8 cellular contexts compared by ENCODE assay signal in genomic region chr11:118012083-118012669, GRCh38. TPM values are rescaled to one million over a fixed set of nuclear protein-coding genes. Genes with fewer than 3 reads are reported as not detected.
DNase-seq lines count a peak whose midpoint lies in the region; ATAC-seq, FAIRE-seq and TF ChIP-seq lines count a peak whose summit lies in the region.

No MANE protein-coding gene starts in this region.

- H3K9me3 ChIP-seq in CD4-positive, alpha-beta memory T cell (ENCODE audit: control insufficient read depth in 1 of 2, low read length in 2 of 2): no peaks in the 10 kb centered on the region
- H3K9me3 ChIP-seq in Karpas-422 (ENCODE audit: low read length): no peaks in the 10 kb centered on the region
- no peaks in the 10 kb centered on the region for H3K9me3 ChIP-seq in HepG2 (ENCODE audit: low read length)
- no peaks in the 10 kb centered on the region for H3K9me3 ChIP-seq in SJCRH30 (replicated peaks)

- POLR2A ChIA-PET in CD4-positive, alpha-beta memory T cell (lab: Charles Lee; ENCODE audit: partially characterized antibody): interaction anchor here (0.9 to 51.5 kb wide), 5 partner anchors 9 to 63 kb away, joined by 3 to 2125 read pairs (median 1750); partner anchors contain the start of gene IL10RA
- POLR2A ChIA-PET in HepG2 (lab: Yijun Ruan, JAX): no interaction called here

- peak overlapping the region; percentile 22 for H3K27ac ChIP-seq in CD4-positive, alpha-beta memory T cell (ENCODE audit: low read depth, low read length)
- H3K27ac ChIP-seq in Karpas-422 (ENCODE audit: low read length) (peak overlapping the region; percentile 100), HepG2 (ENCODE audit: extremely low read length, insufficient read depth, low read length) (no peak overlapping the region), SJCRH30 (no peak overlapping the region)

- in situ Hi-C loops in HepG2 (cut with HindIII; ENCODE audit: extremely low pct_ligation_motif_present, low pct_unique_long_range_greater_than_20kb): no loop called here

- H2AFZ ChIP-seq in Karpas-422 (ENCODE audit: low read length) (no peak overlapping the region), HepG2 (ENCODE audit: low read length) (no peak overlapping the region)

- intact Hi-C loops in CD4-positive, alpha-beta memory T cell (cut with micrococcal nuclease): no loop called here
- intact Hi-C loops in HepG2 (cut with micrococcal nuclease; ENCODE audit: unreplicated experiment): no loop called here

- TF ChIP-seq CTCF in HepG2 (CRISPR knock-in tag; IDR thresholded peaks at IDR 0.05): no peak

- no peaks in the 10 kb centered on the region for H3K36me3 ChIP-seq in CD4-positive, alpha-beta memory T cell (ENCODE audit: insufficient read depth, low read length)
- no peaks in the 10 kb centered on the region for H3K36me3 ChIP-seq in Karpas-422 (ENCODE audit: insufficient read depth, low read length)
- no peaks in the 10 kb centered on the region for H3K36me3 ChIP-seq in HepG2 (replicated peaks in 1 of 2; ENCODE audit: control insufficient read depth in 1 of 2, insufficient read depth in 2 of 2, low read length in 2 of 2)
- H3K36me3 ChIP-seq in SJCRH30: no peaks in the 10 kb centered on the region

- H3K4me2 ChIP-seq in Karpas-422 (ENCODE audit: low read depth, low read length, poor library complexity, severe bottlenecking) (peak overlapping the region; percentile 92), HepG2 (ENCODE audit: low read depth, low read length) (no peak overlapping the region)

- BruUV-seq in HepG2 (replicated peaks; lab: Mats Ljungman, UMichigan): no TSS peak

- H3K4me3 Mint-ChIP-seq in CD4-positive, alpha-beta memory T cell: peak overlapping the region in 6 of 8 donors; percentile 36 to 85 (median 58)
- no peak overlapping the region for H3K4me3 Mint-ChIP-seq in activated naive CD8-positive, alpha-beta T cell treated with anti-CD3 and anti-CD28 coated beads for 36 hours

- peak in 1 of 5 donors; percentile 39 for DNase-seq in CD4-positive, alpha-beta memory T cell
- DNase-seq in Karpas-422 (peak; percentile 65), HepG2 (ENCODE audit: low spot score) (no peak), NCI-H187 treated with DMSO at 0.1 percent for 48 hours (lab: John Stamatoyannopoulos, UW) (no peak), SJCRH30 (no peak), T-helper 9 cell (no peak), COLO829 (ENCODE audit: low spot score) (no peak)
- DNase-seq in activated naive CD8-positive, alpha-beta T cell treated with anti-CD3 and anti-CD28 coated beads for 36 hours: no peak

- H4K20me1 ChIP-seq in Karpas-422 (ENCODE audit: insufficient read depth, low read depth, low read length) (no peaks in the 10 kb centered on the region), HepG2 (ENCODE audit: insufficient read depth, low read length) (no peaks in the 10 kb centered on the region)

- FAIRE-seq in HepG2 (lab: Jason Lieb, UNC): no peak

- 28% methylated on average over 5 of the region's 7 CpGs for WGBS in HepG2 (ENCODE audit: low lambda C conversion rate)

- peaks cover 6 to 9% of the 10 kb centered on the region in 2 donors for H3K36me3 Mint-ChIP-seq in CD4-positive, alpha-beta memory T cell
- H3K36me3 Mint-ChIP-seq in activated naive CD8-positive, alpha-beta T cell treated with anti-CD3 and anti-CD28 coated beads for 36 hours: peaks cover 11% of the 10 kb centered on the region

- H3K4me3 ChIP-seq in CD4-positive, alpha-beta memory T cell (ENCODE audit: low read length in 2 of 2): peak overlapping the region; percentile 12 to 19
- no peak overlapping the region for H3K4me3 ChIP-seq in Karpas-422 (ENCODE audit: low read length)
- no peak overlapping the region for H3K4me3 ChIP-seq in HepG2 (replicated peaks in 1 of 3; ENCODE audit: insufficient read depth in 1 of 3, low read depth in 2 of 3, low read length in 3 of 3)
- no peak overlapping the region for H3K4me3 ChIP-seq in SJCRH30

- TF ChIP-seq RAD21 in HepG2 (CRISPR knock-in tag; IDR thresholded peaks at IDR 0.05): no peak

- peaks cover 100% of the 10 kb centered on the region for H3K4me1 ChIP-seq in CD4-positive, alpha-beta memory T cell (ENCODE audit: insufficient read depth, low read length)
- H3K4me1 ChIP-seq in Karpas-422 (ENCODE audit: low read length): peaks cover 65% of the 10 kb centered on the region
- H3K4me1 ChIP-seq in HepG2 (ENCODE audit: insufficient read depth, low read length): peaks cover 15% of the 10 kb centered on the region
- H3K4me1 ChIP-seq in SJCRH30: no peaks in the 10 kb centered on the region

- no peaks in the 10 kb centered on the region for H3K27me3 ChIP-seq in CD4-positive, alpha-beta memory T cell (ENCODE audit: insufficient read depth, low read length)
- no peaks in the 10 kb centered on the region for H3K27me3 ChIP-seq in Karpas-422 (ENCODE audit: low read length)
- peaks cover 4 to 31% of the 10 kb centered on the region in 2 experiments; a peak in 3 of 5 replicates for H3K27me3 ChIP-seq in HepG2 (ENCODE audit: control insufficient read depth in 1 of 2, insufficient read depth in 2 of 2, low read length in 2 of 2)
- no peaks in the 10 kb centered on the region for H3K27me3 ChIP-seq in SJCRH30

- TF ChIP-seq POLR2A in HepG2 (IDR thresholded peaks at IDR 0.05; ENCODE audit: insufficient read depth in 1 of 2, low read depth in 2 of 2, low read length in 2 of 2): no peak

- H3K9ac ChIP-seq in Karpas-422 (ENCODE audit: low read length) (peak overlapping the region; percentile 90), HepG2 (ENCODE audit: insufficient read depth, low read depth, low read length) (no peak overlapping the region)

- H3K27ac Mint-ChIP-seq in CD4-positive, alpha-beta memory T cell: peak overlapping the region; percentile 86 to 95 (median 90)
- H3K27ac Mint-ChIP-seq in activated naive CD8-positive, alpha-beta T cell treated with anti-CD3 and anti-CD28 coated beads for 36 hours: peak overlapping the region; percentile 47

- peaks cover 73 to 100% (median 87%) of the 10 kb centered on the region in 4 donors for H3K4me1 Mint-ChIP-seq in CD4-positive, alpha-beta memory T cell
- H3K4me1 Mint-ChIP-seq in activated naive CD8-positive, alpha-beta T cell treated with anti-CD3 and anti-CD28 coated beads for 36 hours: peaks cover 82% of the 10 kb centered on the region

- no peaks in the 10 kb centered on the region for H3K27me3 Mint-ChIP-seq in CD4-positive, alpha-beta memory T cell
- H3K27me3 Mint-ChIP-seq in activated naive CD8-positive, alpha-beta T cell treated with anti-CD3 and anti-CD28 coated beads for 36 hours: no peaks in the 10 kb centered on the region

- CTCF ChIA-PET in CD4-positive, alpha-beta memory T cell (lab: Charles Lee; ENCODE audit: partially characterized antibody): interaction anchor here (1.1 to 1.3 kb wide), 2 partner anchors 18 to 41 kb away, joined by 4 to 7 read pairs; no protein-coding TSS in a partner anchor
- CTCF ChIA-PET in HepG2 (lab: Yijun Ruan, JAX; ENCODE audit: low intra/inter-chr PET ratio, low total read pairs): no interaction called here

- ATAC-seq in HepG2: peak; percentile 80

- H3K9me2 ChIP-seq in Karpas-422 (replicated peaks; ENCODE audit: insufficient read depth, low read length): no peaks in the 10 kb centered on the region

- H3K9me3 Mint-ChIP-seq in CD4-positive, alpha-beta memory T cell: peaks cover 3 to 9% (median 5%) of the 10 kb centered on the region in 8 donors
- peaks cover 12% of the 10 kb centered on the region for H3K9me3 Mint-ChIP-seq in activated naive CD8-positive, alpha-beta T cell treated with anti-CD3 and anti-CD28 coated beads for 36 hours

- H3K79me2 ChIP-seq in Karpas-422 (ENCODE audit: low read length): no peaks in the 10 kb centered on the region
- H3K79me2 ChIP-seq in HepG2 (ENCODE audit: insufficient read depth, low read length): no peaks in the 10 kb centered on the region

- no peak for TF ChIP-seq EP300 in HepG2 (IDR thresholded peaks at IDR 0.05; ENCODE audit: low read depth in 2 of 2, low read length in 2 of 2)
- no peak for TF ChIP-seq EP300 in HepG2 (CRISPR knock-in tag; IDR thresholded peaks at IDR 0.05; ENCODE audit: borderline replicate concordance)

TF ChIP-seq in HepG2, 621 proteins besides CTCF, POLR2A, EP300 and RAD21:
- no peak for TF ChIP-seq NCOA1 (CRISPR knock-in tag; IDR thresholded peaks at IDR 0.05)
- TF ChIP-seq FOSL2 (CRISPR knock-in tag; IDR thresholded peaks at IDR 0.05): 0 out of 2 replicates have a peak, but pooled peaks have one; percentile 39

RNA-seq across cellular contexts. Expression of gene IL10RA, which starts 26.0 kb away (rescaled TPM):
- 100 to 1,000 TPM; 398 to 406 TPM for total RNA-seq in CD4-positive, alpha-beta memory T cell
- 100 to 1,000 TPM; 362 to 468 TPM for polyA plus RNA-seq in CD4-positive, alpha-beta memory T cell
- total RNA-seq in Karpas-422 (2014; rRNA removed; shearing (Covaris generic); ENCODE audit: low replicate concordance): 25.5 and 49.8 TPM in 2 replicates
- total RNA-seq in activated naive CD8-positive, alpha-beta T cell treated with anti-CD3 and anti-CD28 coated beads for 36 hours: 10 to 100 TPM; 39.6 to 41.2 TPM
- not detected in 2 replicates for total RNA-seq in HepG2 (2016; rRNA removed; fragmentation: Illumina TruSeq; extraction: Trizol)
- total RNA-seq in HepG2 (2016; cell fraction: cytosol; rRNA removed; fragmentation: Illumina TruSeq; extraction: Trizol; ENCODE audit: low read depth): not detected in 2 replicates
- not detected in 2 replicates for total RNA-seq in HepG2 (2016; cell fraction: insoluble cytoplasmic fraction; rRNA removed; fragmentation: Illumina TruSeq; extraction: Trizol)
- not detected in 2 replicates for total RNA-seq in HepG2 (2016; cell fraction: membrane; rRNA removed; fragmentation: Illumina TruSeq; extraction: Trizol)
- not detected in 2 replicates for total RNA-seq in HepG2 (2016; cell fraction: nucleus; rRNA removed; fragmentation: Illumina TruSeq; extraction: Trizol)
- 0.03 TPM in 1 of 2 replicates, not detected in the other for polyA plus RNA-seq in HepG2 (2011; rRNA removed)
- 0.01 TPM in 1 of 2 replicates, not detected in the other for polyA plus RNA-seq in HepG2 (2011; cell fraction: cytosol; rRNA removed)
- polyA plus RNA-seq in HepG2 (2011; cell fraction: nucleus; rRNA removed): 0.07 TPM in 1 of 2 replicates, not detected in the other
- polyA plus RNA-seq in HepG2 (2012): 0.29 TPM in 1 of 2 replicates, not detected in the other
- not detected in 2 replicates for polyA plus RNA-seq in HepG2 (2016; cell fraction: cytosol; fragmentation: Illumina TruSeq; extraction: Trizol; ENCODE audit: low read depth)
- polyA plus RNA-seq in HepG2 (2016; cell fraction: insoluble cytoplasmic fraction; fragmentation: Illumina TruSeq; extraction: Trizol; ENCODE audit: low read depth): not detected in 2 replicates
- not detected in 2 replicates for polyA plus RNA-seq in HepG2 (2016; cell fraction: membrane; fragmentation: Illumina TruSeq; extraction: Trizol; ENCODE audit: low read depth)
- polyA plus RNA-seq in HepG2 (2016; cell fraction: nucleus; fragmentation: Illumina TruSeq; extraction: Trizol; ENCODE audit: insufficient read depth, low read depth): not detected in 2 replicates
- 1.2 TPM in 1 of 2 replicates, not detected in the other for polyA minus RNA-seq in HepG2 (2011; rRNA and poly(A)+ RNA removed; ENCODE audit: low replicate concordance)
- polyA minus RNA-seq in HepG2 (2011; cell fraction: cytosol; rRNA and poly(A)+ RNA removed): not detected in 2 replicates
- polyA minus RNA-seq in HepG2 (2011; cell fraction: nucleus; rRNA and poly(A)+ RNA removed): not detected in 2 replicates
- not detected in 2 replicates for total RNA-seq in SJCRH30 (2014; rRNA removed; shearing (Covaris generic))

Comparison
In these comparisons a context has a peak if more than half of its experiments do, and no peak if none do; other contexts are left out.
1. H3K27ac ChIP-seq: peak in CD4-positive, alpha-beta memory T cell (single experiment) and Karpas-422 (single experiment); none in HepG2 (single experiment) and SJCRH30 (single experiment).
2. H3K4me3 ChIP-seq: peak in CD4-positive, alpha-beta memory T cell (2 of 2); none in Karpas-422 (single experiment), HepG2 (0 of 3) and SJCRH30 (single experiment).
3. RNA of gene IL10RA, which starts 26.0 kb away (total RNA-seq): 398 to 406 TPM in CD4-positive, alpha-beta memory T cell, 39.6 to 41.2 TPM in activated naive CD8-positive, alpha-beta T cell treated with anti-CD3 and anti-CD28 coated beads for 36 hours and 25.5 to 49.8 TPM in Karpas-422; not detected in HepG2 and not detected in SJCRH30; every median in the first group is over 10 times any median in the second.